ENCODE assay signal across 23 cellular contexts in the genomic region with DNA sequence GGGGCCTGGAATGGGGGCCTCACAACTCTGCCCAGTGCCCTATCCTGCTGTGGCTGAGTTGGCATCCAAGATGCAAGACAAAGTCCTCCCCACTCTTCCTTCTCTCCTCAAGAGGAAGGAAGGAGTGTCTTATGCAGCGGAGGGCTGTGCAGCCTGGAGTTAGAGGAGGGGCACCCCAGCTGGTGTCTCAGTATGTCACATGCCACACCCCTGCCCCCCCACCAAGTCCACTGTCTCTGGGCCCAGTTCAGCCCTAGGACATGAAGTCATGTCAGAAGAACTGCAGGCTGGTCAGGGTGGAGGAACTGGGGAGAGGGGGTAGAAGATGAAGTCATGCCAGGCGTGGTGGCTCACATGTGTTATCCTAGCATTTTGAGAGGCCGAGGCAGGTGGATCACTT. TPM values are rescaled to one million over a fixed set of nuclear protein-coding genes. Genes with fewer than 3 reads are reported as not detected.
"Had no signal": no experiment of that assay in that cellular context is flagged by ENCODE, and none has a peak within 500 bp of the region (broad histone marks: within the 10 kb centered on the region; RNA-seq: fewer than 3 reads in every experiment).

No MANE protein-coding gene starts in this region.

- H3K4me1 Mint-ChIP-seq: activated B cell treated with CpG ODN at 0.5 μM for 24 hours; neural crest cell; stimulated activated memory B cell treated with anti-CD40 and anti-IgM and Interleukin-4, amounts not matched to agents 10 μg/mL and 1 μg/mL and 100 μg/mL, for 72 hours had no signal

- H3K9me3 Mint-ChIP-seq: neural crest cell had no signal

- H3K4me3 ChIP-seq: cardiac muscle cell, esophagus muscularis mucosa, ovary, right lobe of liver, testis had no signal

- H3K27me3 ChIP-seq: cardiac muscle cell, esophagus muscularis mucosa, ovary, right lobe of liver, testis had no signal

- H3K4me1 ChIP-seq: esophagus muscularis mucosa, testis had no signal

- H3K4me3 Mint-ChIP-seq: activated B cell treated with CpG ODN at 0.5 μM for 24 hours; activated CD4-positive, alpha-beta memory T cell treated with anti-CD3 and anti-CD28 coated beads for 36 hours; activated naive CD8-positive, alpha-beta T cell treated with anti-CD3 and anti-CD28 coated beads for 36 hours; neural crest cell; stimulated activated memory B cell treated with anti-CD40 and anti-IgM and Interleukin-4, amounts not matched to agents 10 μg/mL and 1 μg/mL and 100 μg/mL, for 72 hours; T-helper 17 cell had no signal

- H3K36me3 Mint-ChIP-seq: activated CD4-positive, alpha-beta memory T cell treated with anti-CD3 and anti-CD28 coated beads for 36 hours; activated naive CD8-positive, alpha-beta T cell treated with anti-CD3 and anti-CD28 coated beads for 36 hours; stimulated activated memory B cell treated with anti-CD40 and anti-IgM and Interleukin-4, amounts not matched to agents 10 μg/mL and 1 μg/mL and 100 μg/mL, for 72 hours had no signal

- H3K9me3 ChIP-seq: esophagus muscularis mucosa, ovary, right lobe of liver, testis had no signal

- DNase-seq: activated B cell treated with CpG ODN at 0.5 μM for 24 hours; activated CD4-positive, alpha-beta memory T cell treated with anti-CD3 and anti-CD28 coated beads for 36 hours; activated CD4-positive, alpha-beta T cell treated with anti-CD3 and anti-CD28 coated beads for 4 hours; activated naive CD8-positive, alpha-beta T cell treated with anti-CD3 and anti-CD28 coated beads for 36 hours; amniotic stem cell; dermis blood vessel endothelial cell; effector memory CD4-positive, alpha-beta T cell; hippocampal formation; islet precursor cell; midbrain; ovary; right lobe of liver; small intestine; stimulated activated CD4-positive, alpha-beta T cell treated with anti-CD3 and anti-CD28 coated beads, Interleukin-4, amount 100 ng/mL, for 24 hours; T-helper 17 cell; testis had no signal

- H3K27ac Mint-ChIP-seq: activated B cell treated with CpG ODN at 0.5 μM for 24 hours; activated CD4-positive, alpha-beta memory T cell treated with anti-CD3 and anti-CD28 coated beads for 36 hours; activated naive CD8-positive, alpha-beta T cell treated with anti-CD3 and anti-CD28 coated beads for 36 hours; stimulated activated memory B cell treated with anti-CD40 and anti-IgM and Interleukin-4, amounts not matched to agents 10 μg/mL and 1 μg/mL and 100 μg/mL, for 72 hours; T-helper 17 cell had no signal

- H3K27ac ChIP-seq: esophagus muscularis mucosa, ovary, right lobe of liver had no signal

- ATAC-seq: right lobe of liver; stimulated activated memory B cell treated with anti-CD40 and anti-IgM and Interleukin-4, amounts not matched to agents 10 μg/mL and 1 μg/mL and 100 μg/mL, for 72 hours; T-helper 17 cell had no signal

- H3K36me3 ChIP-seq: cardiac muscle cell, esophagus muscularis mucosa, ovary, right lobe of liver had no signal

RNA-seq across cellular contexts. Expression of gene SLC28A3, which starts 28.0 kb away (rescaled TPM):
- total RNA-seq: activated B cell treated with CpG ODN at 0.5 μM for 24 hours, dermis blood vessel endothelial cell, endothelial cell of umbilical vein, lung microvascular endothelial cell, neural crest cell, pulmonary artery endothelial cell, T-helper 17 cell had no signal
- polyA plus RNA-seq: endothelial cell of umbilical vein had no signal
